1 cellular context compared by ENCODE assay signal in genomic region chr11:66857927-66858185, GRCh38.
TF ChIP-seq lines count a peak whose summit lies in the region.

No MANE protein-coding gene starts in this region.

TF ChIP-seq in H1, 55 proteins besides CTCF, POLR2A, EP300 and RAD21:
- TF ChIP-seq CHD2 (IDR thresholded peaks at IDR 0.05; ENCODE audit: low read length), result no peak
- TF ChIP-seq CHD1 (IDR thresholded peaks at IDR 0.05; ENCODE audit: low read depth, low read length), result no peak
- TF ChIP-seq SIN3A (conservative IDR thresholded peaks at IDR 0.05 in 1 of 2, IDR thresholded peaks at IDR 0.05 in 1 of 2; ENCODE audit: low read depth in 1 of 2, low read length in 2 of 2), result no peak
- TF ChIP-seq SIX5 (IDR thresholded peaks at IDR 0.05; ENCODE audit: low read depth, low read length), result no peak
- TF ChIP-seq POLR2AphosphoS5 (IDR thresholded peaks at IDR 0.05; ENCODE audit: low read depth, low read length), result no peak
- no peak for TF ChIP-seq GABPA (IDR thresholded peaks at IDR 0.05; ENCODE audit: borderline replicate concordance, insufficient read depth, low read length)
- TF ChIP-seq TBP (IDR thresholded peaks at IDR 0.05; ENCODE audit: low read depth, low read length), result no peak
- no peak for TF ChIP-seq BCL11A (IDR thresholded peaks at IDR 0.05; ENCODE audit: low read depth in 2 of 2, low read length in 2 of 2)
- no peak for TF ChIP-seq SAP30 (IDR thresholded peaks at IDR 0.05; ENCODE audit: insufficient read depth, insufficient replicate concordance, low read length)
- TF ChIP-seq SRF (IDR thresholded peaks at IDR 0.05; ENCODE audit: low read depth, low read length), result no peak
- TF ChIP-seq SP1 (IDR thresholded peaks at IDR 0.05; ENCODE audit: low read depth, low read length), result no peak
- no peak for TF ChIP-seq USF2 (IDR thresholded peaks at IDR 0.05; ENCODE audit: low read length)
- no peak for TF ChIP-seq CBX8 (IDR thresholded peaks at IDR 0.05; ENCODE audit: borderline replicate concordance, low read depth, low read length)
- no peak for TF ChIP-seq CHD7 (IDR thresholded peaks at IDR 0.05; ENCODE audit: insufficient replicate concordance, low read length)
- no peak for TF ChIP-seq RNF2 (IDR thresholded peaks at IDR 0.05; ENCODE audit: borderline replicate concordance, low read depth, low read length, missing control alignments, poor library complexity, severe bottlenecking)
- no peak for TF ChIP-seq ASH2L (IDR thresholded peaks at IDR 0.05; ENCODE audit: low read length)
- no peak for TF ChIP-seq RXRA (IDR thresholded peaks at IDR 0.05; ENCODE audit: insufficient read depth, low read depth, low read length)
